ENCODE assay signal across 18 cellular contexts in the genomic region with DNA sequence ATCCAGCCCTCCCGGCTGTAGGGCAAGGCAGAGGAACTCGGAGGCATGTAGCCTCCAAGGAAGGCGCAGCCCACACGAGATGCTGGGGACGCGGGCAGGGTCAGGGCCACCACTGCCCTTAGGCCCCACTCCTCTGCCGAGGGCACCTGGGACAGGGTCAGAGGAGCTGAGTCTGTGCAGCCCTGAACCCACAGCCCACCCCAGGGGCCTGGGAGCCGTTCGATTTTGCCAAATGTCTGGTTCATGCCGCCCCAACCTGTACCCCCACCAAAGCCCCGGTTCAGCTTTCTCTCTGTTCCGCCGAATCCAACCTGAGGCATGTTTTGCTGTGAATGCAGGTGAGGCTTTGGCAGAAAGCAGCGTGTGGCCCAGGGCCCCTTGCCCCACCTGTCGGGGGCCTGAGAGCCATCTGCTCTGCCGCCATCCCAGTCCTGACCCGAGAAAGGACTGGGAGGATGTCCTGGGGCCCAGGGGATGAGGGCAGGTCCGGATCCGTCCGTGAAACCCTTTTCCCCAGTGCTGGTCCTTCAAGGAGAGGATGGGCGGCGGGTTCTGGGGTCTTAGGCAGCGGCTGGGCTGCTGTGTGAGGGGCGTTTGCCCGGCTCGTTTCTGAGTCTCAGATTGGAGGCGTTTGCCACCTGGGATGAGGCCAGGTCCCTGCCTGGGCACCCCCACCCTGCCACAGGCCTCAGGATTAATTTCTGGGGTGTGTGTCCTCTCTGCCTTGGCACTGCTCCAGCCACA.
A peak's percentile ranks its signal among the peaks of the same experiment; 100 is the strongest.
DNase-seq lines count a peak whose midpoint lies in the region; ATAC-seq and TF ChIP-seq lines count a peak whose summit lies in the region.
"Had no signal": no experiment of that assay in that cellular context is flagged by ENCODE, and none has a peak within 500 bp of the region (broad histone marks: within the 10 kb centered on the region; RNA-seq: fewer than 3 reads in every experiment).

No MANE protein-coding gene starts in this region.

- H3K27me3 ChIP-seq in cardiac muscle cell, result no peaks in the 10 kb centered on the region
- H3K27me3 ChIP-seq in Panc1 (ENCODE audit: control insufficient read depth, insufficient read depth, low read length), result no peaks in the 10 kb centered on the region
- peaks cover 3 to 31% (median 4%) of the 10 kb centered on the region in 3 donors for H3K27me3 ChIP-seq in skeletal muscle tissue (ENCODE audit: control insufficient read depth in 3 of 3, insufficient read depth in 3 of 3, low read length in 3 of 3)

- H3K9me3 ChIP-seq in cardiac muscle cell (ENCODE audit: low read depth) (no peaks in the 10 kb centered on the region), Panc1 (ENCODE audit: control insufficient read depth, insufficient read depth, low read depth, low read length) (no peaks in the 10 kb centered on the region), skeletal muscle tissue (ENCODE audit: control insufficient read depth in 3 of 3, low read length in 3 of 3) (no peaks in the 10 kb centered on the region)
- H3K9me3 ChIP-seq: SK-N-SH had no signal

- in situ Hi-C loops in Panc1 (cut with HindIII; ENCODE audit: low pct_unique_long_range_greater_than_20kb, low sequenced_read_pairs), result no loop called here

- TF ChIP-seq CTCF in cardiac muscle cell (IDR thresholded peaks at IDR 0.05; ENCODE audit: low read depth, low read length) (no peak), Panc1 (IDR thresholded peaks at IDR 0.05) (no peak)

- intact Hi-C loops in Right ventricle myocardium superior (cut with DNase I) (no loop called here), Panc1 (cut with micrococcal nuclease; ENCODE audit: unreplicated experiment) (no loop called here)

- H3K36me3 ChIP-seq in cardiac muscle cell, result no peaks in the 10 kb centered on the region
- no peaks in the 10 kb centered on the region for H3K36me3 ChIP-seq in Panc1 (ENCODE audit: control insufficient read depth, insufficient read depth, low read length)
- H3K36me3 ChIP-seq in skeletal muscle tissue (ENCODE audit: control insufficient read depth in 3 of 3, insufficient read depth in 3 of 3, low read length in 3 of 3), result peaks cover 21 to 66% (median 37%) of the 10 kb centered on the region in 3 donors

- peaks cover 72% of the 10 kb centered on the region for H3K4me1 ChIP-seq in cardiac muscle cell (ENCODE audit: low read depth)
- H3K4me1 ChIP-seq in Panc1 (ENCODE audit: control insufficient read depth, insufficient read depth, low read length), result peaks cover 73% of the 10 kb centered on the region
- peaks cover 28 to 75% (median 47%) of the 10 kb centered on the region in 3 donors for H3K4me1 ChIP-seq in skeletal muscle tissue (ENCODE audit: control insufficient read depth in 3 of 3, insufficient read depth in 3 of 3, low read length in 3 of 3)

- DNase-seq in cardiac muscle cell (ENCODE audit: low read depth in 1 of 2, low spot score in 1 of 2), result no peak
- DNase-seq in Right ventricle myocardium superior, result no peak
- DNase-seq in Panc1 (ENCODE audit: low read depth, low spot score), result no peak
- peak; percentile 67 for DNase-seq in myocyte (ENCODE audit: low read depth)
- DNase-seq in NCI-H2081 treated with DMSO at 0.1 percent for 48 hours (lab: John Stamatoyannopoulos, UW), result no peak
- no peak for DNase-seq in NAMALWA (ENCODE audit: low spot score)
- DNase-seq in NCI-H446 treated with DMSO at 0.1 percent for 48 hours (lab: John Stamatoyannopoulos, UW), result no peak
- DNase-seq: Calu3; CD4-positive, alpha-beta memory T cell; HCEC 1CT; NCI-H1436 treated with DMSO at 0.1 percent for 48 hours; NCI-H2029 treated with DMSO at 0.1 percent for 48 hours; NCI-H510A treated with DMSO at 0.1 percent for 48 hours; NCI-H82; PC-9 had no signal

- no TSS peak for BruUV-seq in Panc1 (replicated peaks; lab: Mats Ljungman, UMichigan)

- H3K9ac ChIP-seq in skeletal muscle tissue (ENCODE audit: low read depth in 1 of 3, low read length in 3 of 3), result peak overlapping the region; percentile 96 to 97 (median 96)
- H3K9ac ChIP-seq: SK-N-SH had no signal

- POLR2A ChIA-PET in Panc1 (lab: Charles Lee), result no interaction called here

- H3K4me3 ChIP-seq in cardiac muscle cell (no peak overlapping the region), Panc1 (ENCODE audit: low read depth in 2 of 2, low read length in 2 of 2) (no peak overlapping the region), skeletal muscle tissue (ENCODE audit: low read length in 3 of 3) (peak overlapping the region; percentile 85 to 93 (median 90))
- H3K4me3 ChIP-seq: PC-9 had no signal

- ATAC-seq in Right ventricle myocardium superior (ENCODE audit: poor library complexity), result no peak
- ATAC-seq in Panc1, result no peak

- CTCF ChIA-PET in Panc1 (lab: Charles Lee), result interaction anchor here (1.3 kb wide), 1 partner anchor 62 kb away, joined by 4 read pairs; no protein-coding TSS in a partner anchor

- H3K27ac ChIP-seq in cardiac muscle cell, result peak overlapping the region; percentile 99
- H3K27ac ChIP-seq in Panc1 (ENCODE audit: low read length), result peak overlapping the region; percentile 70
- H3K27ac ChIP-seq in skeletal muscle tissue (ENCODE audit: low read depth, low read length), result peak overlapping the region; percentile 99
- H3K27ac ChIP-seq: 22Rv1, PC-9 had no signal

Comparison
In these comparisons a context has a peak if more than half of its experiments do, and no peak if none do; other contexts are left out.
1. H3K4me3 ChIP-seq: peak in skeletal muscle tissue (3 of 3); none in cardiac muscle cell (single experiment) and Panc1 (0 of 2).
2. Peak in every context shown above with its lines, with median percentiles within 50 percentile points of each other: H3K27ac ChIP-seq.